Comparison of ENCODE assay signal across 9 cellular contexts in genomic region chr2:20052229-20052871, GRCh38. TPM values are rescaled to one million over a fixed set of nuclear protein-coding genes. Genes with fewer than 3 reads are reported as not detected.
DNase-seq lines count a peak whose midpoint lies in the region; ATAC-seq and TF ChIP-seq lines count a peak whose summit lies in the region.
"Had no signal": no experiment of that assay in that cellular context is flagged by ENCODE, and none has a peak within 500 bp of the region (broad histone marks: within the 10 kb centered on the region; RNA-seq: fewer than 3 reads in every experiment).

No MANE protein-coding gene starts in this region.

- TF ChIP-seq CTCF in epithelial cell of esophagus (IDR thresholded peaks at IDR 0.05; ENCODE audit: insufficient read depth, low read depth, low read length, missing control alignments), result no peak

- peak overlapping the region; percentile 99 for H3K27ac ChIP-seq in rectal smooth muscle tissue (ENCODE audit: low read depth, low read length)

- H3K36me3 ChIP-seq in rectal smooth muscle tissue (ENCODE audit: control insufficient read depth, insufficient read depth, low read length), result no peaks in the 10 kb centered on the region

- H3K9me3 ChIP-seq in T-helper 17 cell (ENCODE audit: control insufficient read depth, low read length, poor library complexity, severe bottlenecking), result no peaks in the 10 kb centered on the region

- H3K27me3 ChIP-seq in rectal smooth muscle tissue (ENCODE audit: control insufficient read depth, insufficient read depth, low read length), result no peaks in the 10 kb centered on the region

- H3K9me3 Mint-ChIP-seq in immature natural killer cell, result no peaks in the 10 kb centered on the region
- H3K9me3 Mint-ChIP-seq: activated naive CD4-positive, alpha-beta T cell treated with anti-CD3 and anti-CD28 coated beads, Interleukin-2, amount 50 U/mL, for 24 hours had no signal

- ATAC-seq in T-helper 17 cell (no peak), HG02884 (IDR thresholded peaks at IDR 0.05; ENCODE audit: unreplicated experiment) (no peak)

- H3K27me3 Mint-ChIP-seq in immature natural killer cell (ENCODE audit: low read depth in 3 of 3) (peaks cover 11 to 16% (median 13%) of the 10 kb centered on the region in 3 donors), T-helper 17 cell (peaks cover 31% of the 10 kb centered on the region)

- H3K27ac Mint-ChIP-seq in immature natural killer cell (no peak overlapping the region), T-helper 17 cell (no peak overlapping the region)
- H3K27ac Mint-ChIP-seq: activated naive CD4-positive, alpha-beta T cell treated with anti-CD3 and anti-CD28 coated beads, Interleukin-2, amount 50 U/mL, for 24 hours had no signal

- H3K4me1 Mint-ChIP-seq in immature natural killer cell (peaks cover 27 to 28% of the 10 kb centered on the region in 2 donors), T-helper 17 cell (peaks cover 31% of the 10 kb centered on the region)

- H3K36me3 Mint-ChIP-seq in immature natural killer cell (no peaks in the 10 kb centered on the region), T-helper 17 cell (ENCODE audit: low read depth) (no peaks in the 10 kb centered on the region)
- H3K36me3 Mint-ChIP-seq: activated naive CD4-positive, alpha-beta T cell treated with anti-CD3 and anti-CD28 coated beads, Interleukin-2, amount 50 U/mL, for 24 hours had no signal

- H3K4me3 ChIP-seq in epithelial cell of esophagus (ENCODE audit: low read length) (peak overlapping the region; percentile 93), rectal smooth muscle tissue (ENCODE audit: low read length) (peak overlapping the region; percentile 86)

- DNase-seq in DMS79 (lab: John Stamatoyannopoulos, UW), result peak; percentile 13
- DNase-seq in NCI-H2171 (lab: John Stamatoyannopoulos, UW), result peak; percentile 27
- DNase-seq in epithelial cell of esophagus (ENCODE audit: low read depth), result peak; percentile 70
- DNase-seq in immature natural killer cell, result no peak
- no peak for DNase-seq in T-helper 17 cell
- DNase-seq in islet precursor cell, result no peak

- no peak overlapping the region for H3K4me3 Mint-ChIP-seq in immature natural killer cell
- no peak overlapping the region for H3K4me3 Mint-ChIP-seq in T-helper 17 cell
- H3K4me3 Mint-ChIP-seq: activated naive CD4-positive, alpha-beta T cell treated with anti-CD3 and anti-CD28 coated beads, Interleukin-2, amount 50 U/mL, for 24 hours had no signal

- peaks cover 15% of the 10 kb centered on the region for H3K4me1 ChIP-seq in rectal smooth muscle tissue (ENCODE audit: control insufficient read depth, insufficient read depth, low read length)

- H3K9ac ChIP-seq in rectal smooth muscle tissue (ENCODE audit: low read length), result peak overlapping the region; percentile 79

RNA-seq across cellular contexts. Expression of gene LAPTM4A, which starts 0.9 kb away (rescaled TPM):
- 100 to 1,000 TPM; 116 to 164 (median 153) TPM for polyA plus RNA-seq in immature natural killer cell
- total RNA-seq in T-helper 17 cell, result 10 to 100 TPM; 44.3 to 46.0 TPM

RNA-seq across cellular contexts. Expression of gene MATN3, which starts 39.9 kb away (rescaled TPM):
- not detected for polyA plus RNA-seq in immature natural killer cell
- total RNA-seq in T-helper 17 cell, result not detected

Comparison
In these comparisons a context has a peak if more than half of its experiments do, and no peak if none do; other contexts are left out.
1. DNase-seq: peak in DMS79 (single experiment), NCI-H2171 (single experiment) and epithelial cell of esophagus (single experiment); none in immature natural killer cell (0 of 3), T-helper 17 cell (0 of 3) and islet precursor cell (single experiment).